In the genomic region with DNA sequence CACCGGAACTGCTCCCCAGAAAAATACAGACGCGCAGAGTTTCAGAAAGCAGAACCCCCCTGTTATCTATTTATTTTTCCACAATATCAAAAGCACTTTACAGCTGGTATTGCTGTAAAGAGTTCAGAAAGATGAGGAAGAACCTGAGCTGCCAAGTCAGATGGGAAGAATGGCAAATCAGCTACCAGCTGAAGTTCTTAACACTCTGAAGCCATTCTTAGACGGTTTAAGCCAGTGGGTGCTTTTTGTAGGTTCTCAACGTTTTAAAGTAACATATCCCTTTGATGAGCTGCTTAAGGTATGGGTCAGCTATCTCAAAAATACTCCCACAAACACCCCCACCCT, we compare ENCODE assay signal across 8 cellular contexts. TPM values are rescaled to one million over a fixed set of nuclear protein-coding genes. Genes with fewer than 3 reads are reported as not detected.
DNase-seq lines count a peak whose midpoint lies in the region; ATAC-seq, FAIRE-seq and TF ChIP-seq lines count a peak whose summit lies in the region.

No MANE protein-coding gene starts in this region.

- no peaks in the 10 kb centered on the region for H3K27me3 Mint-ChIP-seq in mesothelial cell of epicardium (ENCODE audit: low read depth)

- H3K9me3 Mint-ChIP-seq in mesothelial cell of epicardium: no peaks in the 10 kb centered on the region

- TF ChIP-seq CTCF in NB4 (IDR thresholded peaks at IDR 0.05; ENCODE audit: low read depth, low read length) (no peak), bronchial epithelial cell (IDR thresholded peaks at IDR 0.05; ENCODE audit: insufficient read depth, low read length, severe bottlenecking) (no peak), mesothelial cell of epicardium (IDR thresholded peaks at IDR 0.05; ENCODE audit: unreplicated experiment) (no peak)

- no peaks in the 10 kb centered on the region for H3K27me3 ChIP-seq in bronchial epithelial cell (ENCODE audit: control insufficient read depth, insufficient read depth, low read length)

- FAIRE-seq in bronchial epithelial cell (lab: Jason Lieb, UNC): no peak

- no peaks in the 10 kb centered on the region for H3K36me3 ChIP-seq in bronchial epithelial cell (ENCODE audit: control insufficient read depth, insufficient read depth, low read length)

- no peak for ATAC-seq in HG03196 (IDR thresholded peaks at IDR 0.05; ENCODE audit: unreplicated experiment)

- peak; percentile 40 for DNase-seq in ELR (ENCODE audit: low read depth)
- DNase-seq in NB4 (ENCODE audit: low read depth): no peak
- peak; percentile 26 for DNase-seq in bronchial epithelial cell (ENCODE audit: low read depth)
- no peak for DNase-seq in mesothelial cell of epicardium (ENCODE audit: low spot score in 2 of 2, unreplicated experiment in 2 of 2)
- no peak for DNase-seq in epidermal melanocyte (ENCODE audit: insufficient read length, low spot score)
- DNase-seq in RPMI8226: no peak
- no peak for DNase-seq in LoVo (ENCODE audit: low spot score)

- peak overlapping the region; percentile 74 for H3K4me3 Mint-ChIP-seq in mesothelial cell of epicardium

- H3K4me1 Mint-ChIP-seq in mesothelial cell of epicardium: peaks cover 39% of the 10 kb centered on the region

- TF ChIP-seq POLR2A in NB4 (IDR thresholded peaks at IDR 0.05; ENCODE audit: extremely low read depth, insufficient read length): no peak

- H3K36me3 Mint-ChIP-seq in mesothelial cell of epicardium: peaks cover 8% of the 10 kb centered on the region

- H3K4me3 ChIP-seq in NB4 (ENCODE audit: low read depth, low read length) (peak overlapping the region; percentile 66), bronchial epithelial cell (ENCODE audit: low read depth, low read length) (peak overlapping the region; percentile 82)

- H3K27ac Mint-ChIP-seq in mesothelial cell of epicardium: peak overlapping the region; percentile 74

RNA-seq across cellular contexts. Expression of gene AKIRIN1, which starts 0.7 kb away (rescaled TPM):
- total RNA-seq in bronchial epithelial cell (37.9 and 46.9 TPM in 2 replicates), mesothelial cell of epicardium (69.6 to 75.8 TPM (median 70.1 TPM) in 3 replicates)

RNA-seq across cellular contexts. Expression of gene NDUFS5, which starts 35.8 kb away (rescaled TPM):
- total RNA-seq in bronchial epithelial cell: 417 and 613 TPM in 2 replicates
- 184 to 196 TPM (median 186 TPM) in 3 replicates for total RNA-seq in mesothelial cell of epicardium

RNA-seq across cellular contexts. Expression of gene RHBDL2, which starts 48.7 kb away (rescaled TPM):
- total RNA-seq in bronchial epithelial cell (5.0 and 18.7 TPM in 2 replicates), mesothelial cell of epicardium (not detected in 3 replicates)

Comparison
In these comparisons a context has a peak if more than half of its experiments do, and no peak if none do; other contexts are left out.
1. DNase-seq: peak in ELR (single experiment) and bronchial epithelial cell (single experiment); none in NB4 (single experiment), mesothelial cell of epicardium (0 of 2), epidermal melanocyte (single experiment), RPMI8226 (single experiment) and LoVo (single experiment).